8 cellular contexts compared by ENCODE assay signal in the genomic region with DNA sequence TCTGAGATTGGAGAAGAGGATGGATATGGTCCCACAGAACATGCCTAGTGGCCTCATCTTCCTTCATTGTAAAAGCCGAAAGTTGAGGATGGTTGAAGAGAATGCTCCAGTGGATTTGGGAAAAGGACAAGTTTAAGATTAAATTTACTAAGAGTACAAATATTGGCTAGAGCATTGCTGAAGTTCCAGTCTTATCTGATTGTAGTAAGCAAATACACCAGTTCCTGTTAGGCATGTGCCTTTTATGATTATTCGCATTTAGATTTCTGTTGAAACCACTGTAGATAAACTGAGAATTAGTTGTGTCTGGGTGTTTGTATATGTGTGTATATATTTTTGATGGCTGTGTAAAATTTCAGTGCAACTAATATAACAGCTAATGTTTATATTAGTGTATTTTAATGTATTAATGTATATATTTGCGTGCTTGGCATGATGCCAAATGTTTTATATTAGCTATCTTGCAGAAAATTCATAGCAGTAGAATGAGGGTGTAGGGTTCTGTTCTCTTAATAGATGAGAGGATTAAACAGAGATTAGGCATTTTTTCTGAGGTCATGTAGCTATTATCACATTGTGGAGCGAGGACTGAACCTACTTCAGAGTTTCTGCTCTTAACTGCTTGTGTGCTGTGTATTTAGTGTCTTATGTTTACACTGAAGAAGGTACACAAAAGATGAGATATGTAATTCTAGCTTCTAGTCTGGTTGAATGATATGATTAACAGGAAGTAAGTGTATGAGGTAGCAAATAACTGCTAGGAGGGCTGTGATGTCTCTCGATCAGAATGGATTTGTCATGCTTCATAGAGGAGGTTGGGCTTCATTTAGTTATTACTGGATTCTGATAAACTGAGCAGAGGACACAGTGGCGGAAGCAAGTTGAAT. TPM values are rescaled to one million over a fixed set of nuclear protein-coding genes. Genes with fewer than 3 reads are reported as not detected.
A peak's percentile ranks its signal among the peaks of the same experiment; 100 is the strongest.
DNase-seq lines count a peak whose midpoint lies in the region; ATAC-seq and TF ChIP-seq lines count a peak whose summit lies in the region.

No MANE protein-coding gene starts in this region.

- H3K4me3 Mint-ChIP-seq in Caco-2 (ENCODE audit: unreplicated experiment): peak overlapping the region; percentile 59
- peak overlapping the region; percentile 29 for H3K4me3 Mint-ChIP-seq in activated T-helper 1 cell treated with anti-CD3 and anti-CD28 coated beads, Interleukin-12 subunit alpha, Interleukin-12 subunit beta, Interleukin-2, Interleukin-4 antibody, amounts not matched to agents 30 ng/mL and 10 ng/mL and 1 ng/mL, durations not matched to agents 14 hours and 24 hours and 36 hours
- H3K4me3 Mint-ChIP-seq in memory B cell: no peak overlapping the region

- peaks cover 27% of the 10 kb centered on the region for H3K4me1 ChIP-seq in Caco-2

- H3K27ac Mint-ChIP-seq in Caco-2 (ENCODE audit: unreplicated experiment) (peak overlapping the region; percentile 43), memory B cell (peak overlapping the region; percentile 29)
- H3K27ac Mint-ChIP-seq in activated T-helper 1 cell treated with anti-CD3 and anti-CD28 coated beads, Interleukin-12 subunit alpha, Interleukin-12 subunit beta, Interleukin-2, Interleukin-4 antibody, amounts not matched to agents 30 ng/mL and 10 ng/mL and 1 ng/mL, durations not matched to agents 14 hours and 24 hours and 36 hours: peak overlapping the region; percentile 83

- H3K27me3 Mint-ChIP-seq in Caco-2 (ENCODE audit: insufficient read depth, unreplicated experiment) (no peaks in the 10 kb centered on the region), memory B cell (no peaks in the 10 kb centered on the region)
- H3K27me3 Mint-ChIP-seq in activated T-helper 1 cell treated with anti-CD3 and anti-CD28 coated beads, Interleukin-12 subunit alpha, Interleukin-12 subunit beta, Interleukin-2, Interleukin-4 antibody, amounts not matched to agents 30 ng/mL and 10 ng/mL and 1 ng/mL, durations not matched to agents 14 hours and 24 hours and 36 hours (ENCODE audit: insufficient read depth): no peaks in the 10 kb centered on the region

- H3K9me3 ChIP-seq in Caco-2: no peaks in the 10 kb centered on the region

- H3K9me3 Mint-ChIP-seq in Caco-2 (ENCODE audit: unreplicated experiment) (no peaks in the 10 kb centered on the region), memory B cell (no peaks in the 10 kb centered on the region)
- H3K9me3 Mint-ChIP-seq in activated T-helper 1 cell treated with anti-CD3 and anti-CD28 coated beads, Interleukin-12 subunit alpha, Interleukin-12 subunit beta, Interleukin-2, Interleukin-4 antibody, amounts not matched to agents 30 ng/mL and 10 ng/mL and 1 ng/mL, durations not matched to agents 14 hours and 24 hours and 36 hours: no peaks in the 10 kb centered on the region

- DNase-seq in Caco-2 (peak in 1 of 2 experiments; percentile 17), NCI-H1417 (lab: John Stamatoyannopoulos, UW) (peak in 2 of 3 experiments; percentile 40 to 65), memory B cell (ENCODE audit: low spot score in 2 of 2) (no peak), medulla oblongata (ENCODE audit: extremely low spot score) (no peak)
- DNase-seq in activated T-helper 1 cell treated with anti-CD3 and anti-CD28 coated beads, Interleukin-12 subunit alpha, Interleukin-12 subunit beta, Interleukin-2, Interleukin-4 antibody, amounts not matched to agents 30 ng/mL and 10 ng/mL and 1 ng/mL, durations not matched to agents 14 hours and 24 hours and 36 hours (ENCODE audit: low spot score): no peak
- DNase-seq in activated CD4-positive, alpha-beta T cell treated with anti-CD3 and anti-CD28 coated beads for 48 hours: no peak

- CTCF ChIA-PET in Caco-2 (lab: Charles Lee): no interaction called here

- BruUV-seq in Caco-2 (replicated peaks; lab: Mats Ljungman, UMichigan): TSS peak; percentile 9

- H3K4me1 Mint-ChIP-seq in Caco-2 (ENCODE audit: low read depth, unreplicated experiment) (peaks cover 17% of the 10 kb centered on the region), memory B cell (no peaks in the 10 kb centered on the region)
- H3K4me1 Mint-ChIP-seq in activated T-helper 1 cell treated with anti-CD3 and anti-CD28 coated beads, Interleukin-12 subunit alpha, Interleukin-12 subunit beta, Interleukin-2, Interleukin-4 antibody, amounts not matched to agents 30 ng/mL and 10 ng/mL and 1 ng/mL, durations not matched to agents 14 hours and 24 hours and 36 hours (ENCODE audit: low read depth): peaks cover 14% of the 10 kb centered on the region

- intact Hi-C loops in Caco-2 (cut with micrococcal nuclease; ENCODE audit: unreplicated experiment): loop anchor here (1.0 kb wide), 1 partner anchor 21 kb away; a partner anchor contains a TSS
- intact Hi-C loops in activated T-helper 1 cell treated with anti-CD3 and anti-CD28 coated beads, Interleukin-12 subunit alpha, Interleukin-12 subunit beta, Interleukin-2, Interleukin-4 antibody, amounts not matched to agents 30 ng/mL and 10 ng/mL and 1 ng/mL, durations not matched to agents 14 hours and 24 hours and 36 hours (cut with micrococcal nuclease): no loop called here

- TF ChIP-seq CTCF in Caco-2 (IDR thresholded peaks at IDR 0.05; ENCODE audit: insufficient read depth in 1 of 2, low read depth in 1 of 2, low read length in 1 of 2, severe bottlenecking in 1 of 2, unreplicated experiment in 1 of 2): no peak

- H3K4me3 ChIP-seq in Caco-2 (ENCODE audit: low read depth, low read length): no peak overlapping the region

- POLR2A ChIA-PET in Caco-2 (lab: Charles Lee): interaction anchor here (0.9 kb wide), 1 partner anchor 21 kb away, joined by 3 read pairs; a partner anchor contains a TSS

- no peaks in the 10 kb centered on the region for H3K27me3 ChIP-seq in Caco-2 (replicated peaks; ENCODE audit: control insufficient read depth, insufficient read depth, low read length)

- no peaks in the 10 kb centered on the region for H3K36me3 ChIP-seq in Caco-2 (ENCODE audit: control insufficient read depth, insufficient read depth, low read length)

- H3K36me3 Mint-ChIP-seq in Caco-2 (ENCODE audit: insufficient read depth, unreplicated experiment) (peaks cover 52% of the 10 kb centered on the region), memory B cell (peaks cover 20% of the 10 kb centered on the region)
- H3K36me3 Mint-ChIP-seq in activated T-helper 1 cell treated with anti-CD3 and anti-CD28 coated beads, Interleukin-12 subunit alpha, Interleukin-12 subunit beta, Interleukin-2, Interleukin-4 antibody, amounts not matched to agents 30 ng/mL and 10 ng/mL and 1 ng/mL, durations not matched to agents 14 hours and 24 hours and 36 hours (ENCODE audit: low read depth): peaks cover 41% of the 10 kb centered on the region

- ATAC-seq in memory B cell (ENCODE audit: low read depth): no peak
- no peak for ATAC-seq in GM21786 (IDR thresholded peaks at IDR 0.05; ENCODE audit: unreplicated experiment)
- ATAC-seq in GM19397 (IDR thresholded peaks at IDR 0.05; ENCODE audit: unreplicated experiment): no peak

RNA-seq across cellular contexts. Expression of a gene that starts 21.2 kb away (rescaled TPM):
- 94.2 and 94.8 TPM in 2 replicates for total RNA-seq in Caco-2 (2022)
- total RNA-seq in activated T-helper 1 cell treated with anti-CD3 and anti-CD28 coated beads, Interleukin-12 subunit alpha, Interleukin-12 subunit beta, Interleukin-2, Interleukin-4 antibody, amounts not matched to agents 30 ng/mL and 10 ng/mL and 1 ng/mL, durations not matched to agents 14 hours and 24 hours and 36 hours: 58.0 and 59.3 TPM in 2 replicates

RNA-seq across cellular contexts. Expression of a gene that starts 22.6 kb away (rescaled TPM):
- 13.1 and 16.1 TPM in 2 replicates for total RNA-seq in Caco-2 (2022)
- total RNA-seq in activated T-helper 1 cell treated with anti-CD3 and anti-CD28 coated beads, Interleukin-12 subunit alpha, Interleukin-12 subunit beta, Interleukin-2, Interleukin-4 antibody, amounts not matched to agents 30 ng/mL and 10 ng/mL and 1 ng/mL, durations not matched to agents 14 hours and 24 hours and 36 hours: 15.8 and 18.3 TPM in 2 replicates

RNA-seq across cellular contexts. Expression of a gene that starts 29.2 kb away (rescaled TPM):
- total RNA-seq in Caco-2 (2022): 22.3 and 30.0 TPM in 2 replicates
- total RNA-seq in activated T-helper 1 cell treated with anti-CD3 and anti-CD28 coated beads, Interleukin-12 subunit alpha, Interleukin-12 subunit beta, Interleukin-2, Interleukin-4 antibody, amounts not matched to agents 30 ng/mL and 10 ng/mL and 1 ng/mL, durations not matched to agents 14 hours and 24 hours and 36 hours: 51.2 and 55.7 TPM in 2 replicates

Comparison
In these comparisons a context has a peak if more than half of its experiments do, and no peak if none do; other contexts are left out.
1. DNase-seq: peak in NCI-H1417 (2 of 3); none in activated T-helper 1 cell treated with anti-CD3 and anti-CD28 coated beads, Interleukin-12 subunit alpha, Interleukin-12 subunit beta, Interleukin-2, Interleukin-4 antibody, amounts not matched to agents 30 ng/mL and 10 ng/mL and 1 ng/mL, durations not matched to agents 14 hours and 24 hours and 36 hours (single experiment), memory B cell (0 of 2), medulla oblongata (single experiment) and activated CD4-positive, alpha-beta T cell treated with anti-CD3 and anti-CD28 coated beads for 48 hours (single experiment).
2. H3K27ac Mint-ChIP-seq: peak in every context shown above with its lines; median percentile 83 in activated T-helper 1 cell treated with anti-CD3 and anti-CD28 coated beads, Interleukin-12 subunit alpha, Interleukin-12 subunit beta, Interleukin-2, Interleukin-4 antibody, amounts not matched to agents 30 ng/mL and 10 ng/mL and 1 ng/mL, durations not matched to agents 14 hours and 24 hours and 36 hours; 43 in Caco-2; 29 in memory B cell.